In genomic region chr15:83012038-83012490, GRCh38 we compare ENCODE assay signal across 8 cellular contexts. TPM values are rescaled to one million over a fixed set of nuclear protein-coding genes. Genes with fewer than 3 reads are reported as not detected.
A peak's percentile ranks its signal among the peaks of the same experiment; 100 is the strongest.
DNase-seq lines count a peak whose midpoint lies in the region; FAIRE-seq and TF ChIP-seq lines count a peak whose summit lies in the region.

No MANE protein-coding gene starts in this region.

- H3K27ac ChIP-seq in keratinocyte (ENCODE audit: control insufficient read depth, insufficient read depth, low read length) (peak overlapping the region; percentile 74), thyroid gland (peak overlapping the region; percentile 41 to 87 (median 74))

- no peak for TF ChIP-seq CTCF in keratinocyte (optimal IDR thresholded peaks at IDR 0.05 in 1 of 3, IDR thresholded peaks at IDR 0.05 in 1 of 3, conservative IDR thresholded peaks at IDR 0.05 in 1 of 3; ENCODE audit: extremely low read depth in 1 of 3, insufficient read depth in 2 of 3, low read length in 3 of 3)
- no peak for TF ChIP-seq CTCF in thyroid gland (IDR thresholded peaks at IDR 0.05)

- no peaks in the 10 kb centered on the region for H3K9me1 ChIP-seq in keratinocyte (ENCODE audit: control insufficient read depth, extremely low read depth, insufficient read depth, low read length)

- peaks cover 25% of the 10 kb centered on the region for H3K79me2 ChIP-seq in keratinocyte (ENCODE audit: control insufficient read depth, insufficient read depth, low read length)

- H3K27me3 Mint-ChIP-seq in activated naive CD4-positive, alpha-beta T cell treated with anti-CD3 and anti-CD28 coated beads, Interleukin-2, amount 10 ng/mL, durations not matched to agents 7 days and 5 days = no peaks in the 10 kb centered on the region
- H3K27me3 Mint-ChIP-seq in activated T-helper 2 cell treated with anti-CD3 and anti-CD28 coated beads, Interferon-gamma antibody, Interleukin-2, Interleukin-4, amounts not matched to agents 10 μg/mL and 5 μg/mL and 100 μg/mL, durations not matched to agents 14 hours and 24 hours and 36 hours (ENCODE audit: low read depth) = no peaks in the 10 kb centered on the region

- no peak for TF ChIP-seq POLR2A in thyroid gland (IDR thresholded peaks at IDR 0.05)

- intact Hi-C loops in activated T-helper 2 cell treated with anti-CD3 and anti-CD28 coated beads, Interferon-gamma antibody, Interleukin-2, Interleukin-4, amounts not matched to agents 10 μg/mL and 5 μg/mL and 100 μg/mL, durations not matched to agents 14 hours and 24 hours and 36 hours (cut with micrococcal nuclease) = loop anchor here (5.0 to 10.0 kb wide), 4 partner anchors 95 to 467 kb away; partner anchors contain the start of genes RPS17 and TM6SF1
- intact Hi-C loops in thyroid gland (cut with DNase I) = no loop called here

- H3K36me3 ChIP-seq in keratinocyte (ENCODE audit: control insufficient read depth in 2 of 2, extremely low read depth in 1 of 2, insufficient read depth in 2 of 2, low read length in 2 of 2) (peaks cover 7 to 15% of the 10 kb centered on the region in 2 experiments), thyroid gland (peaks cover 17 to 23% of the 10 kb centered on the region in 2 donors)

- no peak for FAIRE-seq in keratinocyte (lab: Jason Lieb, UNC)

- H3K4me2 ChIP-seq in keratinocyte (ENCODE audit: control insufficient read depth, extremely low read depth, insufficient read depth, low read depth, low read length) = peak overlapping the region; percentile 86

- H3K9me3 ChIP-seq in keratinocyte (ENCODE audit: control insufficient read depth, low read depth, low read length) = no peaks in the 10 kb centered on the region
- H3K9me3 ChIP-seq in thyroid gland = no peaks in the 10 kb centered on the region

- H3K27me3 ChIP-seq in keratinocyte (ENCODE audit: control insufficient read depth, extremely low read depth, insufficient read depth, low read length) (no peaks in the 10 kb centered on the region), thyroid gland (no peaks in the 10 kb centered on the region)

- dilution Hi-C loops in keratinocyte (cut with MboI; ENCODE audit: extremely low pct_ligation_motif_present, low sequenced_read_pairs) = no loop called here

- peaks cover 42% of the 10 kb centered on the region for H3K4me1 Mint-ChIP-seq in activated naive CD4-positive, alpha-beta T cell treated with anti-CD3 and anti-CD28 coated beads, Interleukin-2, amount 10 ng/mL, durations not matched to agents 7 days and 5 days
- peaks cover 39% of the 10 kb centered on the region for H3K4me1 Mint-ChIP-seq in activated T-helper 2 cell treated with anti-CD3 and anti-CD28 coated beads, Interferon-gamma antibody, Interleukin-2, Interleukin-4, amounts not matched to agents 10 μg/mL and 5 μg/mL and 100 μg/mL, durations not matched to agents 14 hours and 24 hours and 36 hours (ENCODE audit: low read depth)

- CTCF ChIA-PET in activated naive CD4-positive, alpha-beta T cell treated with anti-CD3 and anti-CD28 coated beads, Interleukin-2, amount 10 ng/mL, durations not matched to agents 7 days and 5 days (lab: Charles Lee) = interaction anchor here (1.0 to 3.3 kb wide), 6 partner anchors 10 to 235 kb away, joined by 3 to 20 read pairs (median 3); no protein-coding TSS in a partner anchor

- H3K9ac ChIP-seq in keratinocyte (ENCODE audit: control insufficient read depth, extremely low read depth, insufficient read depth, low read length) = peak overlapping the region; percentile 82

- peaks cover 14% of the 10 kb centered on the region for H3K4me1 ChIP-seq in keratinocyte (ENCODE audit: control insufficient read depth, extremely low read depth, insufficient read depth, low read length)
- peaks cover 18 to 22% of the 10 kb centered on the region in 2 donors for H3K4me1 ChIP-seq in thyroid gland

- H3K27ac Mint-ChIP-seq in activated naive CD4-positive, alpha-beta T cell treated with anti-CD3 and anti-CD28 coated beads, Interleukin-2, amount 10 ng/mL, durations not matched to agents 7 days and 5 days = peak overlapping the region; percentile 97
- H3K27ac Mint-ChIP-seq in activated T-helper 2 cell treated with anti-CD3 and anti-CD28 coated beads, Interferon-gamma antibody, Interleukin-2, Interleukin-4, amounts not matched to agents 10 μg/mL and 5 μg/mL and 100 μg/mL, durations not matched to agents 14 hours and 24 hours and 36 hours = peak overlapping the region; percentile 87

- H3K36me3 Mint-ChIP-seq in activated naive CD4-positive, alpha-beta T cell treated with anti-CD3 and anti-CD28 coated beads, Interleukin-2, amount 10 ng/mL, durations not matched to agents 7 days and 5 days = peaks cover 41% of the 10 kb centered on the region
- peaks cover 33% of the 10 kb centered on the region for H3K36me3 Mint-ChIP-seq in activated T-helper 2 cell treated with anti-CD3 and anti-CD28 coated beads, Interferon-gamma antibody, Interleukin-2, Interleukin-4, amounts not matched to agents 10 μg/mL and 5 μg/mL and 100 μg/mL, durations not matched to agents 14 hours and 24 hours and 36 hours (ENCODE audit: low read depth)

- H4K20me1 ChIP-seq in keratinocyte (ENCODE audit: control insufficient read depth, extremely low read depth, insufficient read depth, low read length) = no peaks in the 10 kb centered on the region

- WGBS in thyroid gland, 2 donors = 41% methylated on average over 13 of the region's 13 CpGs

- peak overlapping the region; percentile 81 for H2AFZ ChIP-seq in keratinocyte (ENCODE audit: control insufficient read depth, low read length)

- H3K4me3 Mint-ChIP-seq in activated naive CD4-positive, alpha-beta T cell treated with anti-CD3 and anti-CD28 coated beads, Interleukin-2, amount 10 ng/mL, durations not matched to agents 7 days and 5 days = peak overlapping the region; percentile 96
- peak overlapping the region; percentile 88 for H3K4me3 Mint-ChIP-seq in activated T-helper 2 cell treated with anti-CD3 and anti-CD28 coated beads, Interferon-gamma antibody, Interleukin-2, Interleukin-4, amounts not matched to agents 10 μg/mL and 5 μg/mL and 100 μg/mL, durations not matched to agents 14 hours and 24 hours and 36 hours (ENCODE audit: low read depth)

- H3K4me3 ChIP-seq in keratinocyte (ENCODE audit: control insufficient read depth in 2 of 3, extremely low read depth in 1 of 3, insufficient read depth in 2 of 3, low read depth in 1 of 3, low read length in 3 of 3) = peak overlapping the region; percentile 77 to 94 (median 86)
- H3K4me3 ChIP-seq in thyroid gland (replicated peaks in 1 of 3) = peak overlapping the region in 2 of 3 donors; percentile 8 to 94

- no peak for DNase-seq in activated naive CD4-positive, alpha-beta T cell treated with anti-CD3 and anti-CD28 coated beads, Interleukin-2, amount 10 ng/mL, durations not matched to agents 7 days and 5 days
- DNase-seq in activated naive CD4-positive, alpha-beta T cell treated with Interleukin-2 at 50 U/mL for 16 hours = no peak
- no peak for DNase-seq in activated T-helper 2 cell treated with anti-CD3 and anti-CD28 coated beads, Interferon-gamma antibody, Interleukin-2, Interleukin-4, amounts not matched to agents 10 μg/mL and 5 μg/mL and 100 μg/mL, durations not matched to agents 14 hours and 24 hours and 36 hours (ENCODE audit: low spot score)
- DNase-seq in keratinocyte (ENCODE audit: low read depth, low spot score) = no peak
- DNase-seq in thyroid gland = no peak
- DNase-seq in stimulated activated naive CD4-positive, alpha-beta T cell treated with Interleukin-2 at 50 U/mL for 16 hours (lab: John Stamatoyannopoulos, UW) = no peak
- no peak for DNase-seq in NCI-H1105 (lab: John Stamatoyannopoulos, UW)
- DNase-seq in NCI-H2107 (lab: John Stamatoyannopoulos, UW) = no peak

- no peaks in the 10 kb centered on the region for H3K9me3 Mint-ChIP-seq in activated naive CD4-positive, alpha-beta T cell treated with anti-CD3 and anti-CD28 coated beads, Interleukin-2, amount 10 ng/mL, durations not matched to agents 7 days and 5 days
- no peaks in the 10 kb centered on the region for H3K9me3 Mint-ChIP-seq in activated T-helper 2 cell treated with anti-CD3 and anti-CD28 coated beads, Interferon-gamma antibody, Interleukin-2, Interleukin-4, amounts not matched to agents 10 μg/mL and 5 μg/mL and 100 μg/mL, durations not matched to agents 14 hours and 24 hours and 36 hours

RNA-seq across cellular contexts. Expression of gene C15orf40, which starts 0.6 kb away (rescaled TPM):
- 22.1 and 24.4 TPM in 2 replicates for total RNA-seq in activated T-helper 2 cell treated with anti-CD3 and anti-CD28 coated beads, Interferon-gamma antibody, Interleukin-2, Interleukin-4, amounts not matched to agents 10 μg/mL and 5 μg/mL and 100 μg/mL, durations not matched to agents 14 hours and 24 hours and 36 hours
- polyA plus RNA-seq in keratinocyte = 26.6 to 28.7 TPM (median 28.6 TPM) in 3 replicates
- 7.1 TPM for polyA plus RNA-seq in keratinocyte (2011; ENCODE audit: low read depth)
- 15.5 and 21.1 TPM in 2 replicates for polyA plus RNA-seq in keratinocyte (2011; cell fraction: cytosol; rRNA removed)
- 8.3 and 9.3 TPM in 2 replicates for polyA plus RNA-seq in keratinocyte (2011; cell fraction: nucleus; rRNA removed)
- polyA plus RNA-seq in keratinocyte (2012; ENCODE audit: low replicate concordance) = 19.2 and 41.8 TPM in 2 replicates
- polyA minus RNA-seq in keratinocyte = 4.1 to 6.5 TPM (median 6.0 TPM) in 3 replicates
- 11.9 TPM for polyA minus RNA-seq in keratinocyte (2011; cell fraction: cytosol; rRNA and poly(A)+ RNA removed)
- 5.1 and 8.0 TPM in 2 replicates for polyA minus RNA-seq in keratinocyte (2011; cell fraction: nucleus; rRNA and poly(A)+ RNA removed)
- 10 to 100 TPM in 3 of 4 donors, 1 to 10 TPM in 1; 9.7 to 31.6 (median 22.4) TPM for total RNA-seq in thyroid gland

RNA-seq across cellular contexts. Expression of gene RAMAC, which starts 26.1 kb away (rescaled TPM):
- 21.2 and 22.7 TPM in 2 replicates for total RNA-seq in activated T-helper 2 cell treated with anti-CD3 and anti-CD28 coated beads, Interferon-gamma antibody, Interleukin-2, Interleukin-4, amounts not matched to agents 10 μg/mL and 5 μg/mL and 100 μg/mL, durations not matched to agents 14 hours and 24 hours and 36 hours
- 24.6 to 35.3 TPM (median 27.8 TPM) in 3 replicates for polyA plus RNA-seq in keratinocyte
- 31.5 TPM for polyA plus RNA-seq in keratinocyte (2011; ENCODE audit: low read depth)
- 20.0 and 28.7 TPM in 2 replicates for polyA plus RNA-seq in keratinocyte (2011; cell fraction: cytosol; rRNA removed)
- polyA plus RNA-seq in keratinocyte (2011; cell fraction: nucleus; rRNA removed) = 12.0 and 17.1 TPM in 2 replicates
- 24.4 and 32.8 TPM in 2 replicates for polyA plus RNA-seq in keratinocyte (2012; ENCODE audit: low replicate concordance)
- polyA minus RNA-seq in keratinocyte = 5.1 to 14.8 TPM (median 13.3 TPM) in 3 replicates
- 13.4 TPM for polyA minus RNA-seq in keratinocyte (2011; cell fraction: cytosol; rRNA and poly(A)+ RNA removed)
- polyA minus RNA-seq in keratinocyte (2011; cell fraction: nucleus; rRNA and poly(A)+ RNA removed) = 5.1 and 6.8 TPM in 2 replicates
- total RNA-seq in thyroid gland = 10 to 100 TPM; 18.7 to 24.0 (median 22.0) TPM

RNA-seq across cellular contexts. Expression of gene BTBD1, which starts 55.0 kb away (rescaled TPM):
- 56.8 and 59.5 TPM in 2 replicates for total RNA-seq in activated T-helper 2 cell treated with anti-CD3 and anti-CD28 coated beads, Interferon-gamma antibody, Interleukin-2, Interleukin-4, amounts not matched to agents 10 μg/mL and 5 μg/mL and 100 μg/mL, durations not matched to agents 14 hours and 24 hours and 36 hours
- polyA plus RNA-seq in keratinocyte = 37.8 to 70.5 TPM (median 58.7 TPM) in 3 replicates
- 30.1 TPM for polyA plus RNA-seq in keratinocyte (2011; ENCODE audit: low read depth)
- 42.4 and 82.9 TPM in 2 replicates for polyA plus RNA-seq in keratinocyte (2011; cell fraction: cytosol; rRNA removed)
- polyA plus RNA-seq in keratinocyte (2011; cell fraction: nucleus; rRNA removed) = 32.7 and 39.3 TPM in 2 replicates
- 31.3 and 37.9 TPM in 2 replicates for polyA plus RNA-seq in keratinocyte (2012; ENCODE audit: low replicate concordance)
- 12.1 to 78.3 TPM (median 44.4 TPM) in 3 replicates for polyA minus RNA-seq in keratinocyte
- 69.8 TPM for polyA minus RNA-seq in keratinocyte (2011; cell fraction: cytosol; rRNA and poly(A)+ RNA removed)
- 25.6 and 47.0 TPM in 2 replicates for polyA minus RNA-seq in keratinocyte (2011; cell fraction: nucleus; rRNA and poly(A)+ RNA removed)
- 10 to 100 TPM; 84.7 to 99.3 (median 94.5) TPM for total RNA-seq in thyroid gland

RNA-seq across cellular contexts. Expression of gene HOMER2, which starts 59.5 kb away (rescaled TPM):
- total RNA-seq in activated T-helper 2 cell treated with anti-CD3 and anti-CD28 coated beads, Interferon-gamma antibody, Interleukin-2, Interleukin-4, amounts not matched to agents 10 μg/mL and 5 μg/mL and 100 μg/mL, durations not matched to agents 14 hours and 24 hours and 36 hours = 66.1 and 73.3 TPM in 2 replicates
- 9.6 to 12.4 TPM (median 11.3 TPM) in 3 replicates for polyA plus RNA-seq in keratinocyte
- polyA plus RNA-seq in keratinocyte (2011; ENCODE audit: low read depth) = 40.2 TPM
- 11.2 and 12.5 TPM in 2 replicates for polyA plus RNA-seq in keratinocyte (2011; cell fraction: cytosol; rRNA removed)
- polyA plus RNA-seq in keratinocyte (2011; cell fraction: nucleus; rRNA removed) = 8.8 and 9.0 TPM in 2 replicates
- polyA plus RNA-seq in keratinocyte (2012; ENCODE audit: low replicate concordance) = 10.3 and 15.1 TPM in 2 replicates
- polyA minus RNA-seq in keratinocyte = 7.6 to 26.7 TPM (median 8.9 TPM) in 3 replicates
- polyA minus RNA-seq in keratinocyte (2011; cell fraction: cytosol; rRNA and poly(A)+ RNA removed) = 11.7 TPM
- 6.5 and 14.3 TPM in 2 replicates for polyA minus RNA-seq in keratinocyte (2011; cell fraction: nucleus; rRNA and poly(A)+ RNA removed)
- 100 to 1,000 TPM in 2 of 4 donors, 10 to 100 TPM in 2; 89.1 to 211 (median 122) TPM for total RNA-seq in thyroid gland
